ENCODE assay signal across 21 cellular contexts in the genomic region with DNA sequence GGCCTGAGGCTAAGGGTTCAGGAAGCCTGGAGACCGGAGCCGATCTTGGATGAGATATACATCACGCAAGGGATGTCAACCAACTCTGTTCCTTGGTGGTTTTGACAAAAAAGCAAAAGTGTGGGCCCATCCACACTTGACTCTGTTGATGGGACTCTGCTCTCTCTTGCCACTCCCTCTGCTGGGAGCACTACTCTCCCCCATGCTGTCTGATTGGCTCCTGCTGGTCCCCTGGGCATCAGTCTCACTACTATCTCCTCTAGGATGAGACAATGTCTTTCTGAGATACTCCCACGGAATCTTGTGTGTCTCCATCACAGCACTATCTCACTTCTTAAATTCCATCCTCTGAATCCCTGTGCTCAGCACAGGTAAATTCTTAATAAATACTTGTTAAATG.
"Had no signal": no experiment of that assay in that cellular context is flagged by ENCODE, and none has a peak within 500 bp of the region (broad histone marks: within the 10 kb centered on the region; RNA-seq: fewer than 3 reads in every experiment).

No MANE protein-coding gene starts in this region.

- H3K79me2 ChIP-seq: hepatocyte had no signal

- H3K4me1 ChIP-seq: foreskin keratinocyte, thyroid gland had no signal

- DNase-seq: effector CD4-positive, alpha-beta T cell; endodermal cell; erythroblast; foreskin keratinocyte; left colon; left ventricle myocardium superior; mesenchymal stem cell; midbrain; nucleus accumbens; ovary; right cardiac atrium; small intestine; stimulated activated CD4-positive, alpha-beta T cell treated with anti-CD3 and anti-CD28 coated beads, Interleukin-12 subunit alpha, Interleukin-12 subunit beta, amount 100 ng/mL, for 4 hours; stimulated activated naive CD4-positive, alpha-beta T cell treated with Interleukin-2 at 50 U/mL for 16 hours; thyroid gland had no signal

- H3K27me3 Mint-ChIP-seq: natural killer cell treated with Interleukin-12 subunit alpha and Interleukin-12 subunit beta and Interleukin-15 and Interleukin-18, amount 100 ng/mL, for 72 hours; progenitor cell of endocrine pancreas; type B pancreatic cell had no signal

- H3K9me3 ChIP-seq: ovary, thyroid gland had no signal

- H3K27me3 ChIP-seq: foreskin keratinocyte, hepatocyte, neural progenitor cell, ovary, thyroid gland had no signal

- H2AFZ ChIP-seq: hepatocyte, neural progenitor cell had no signal

- H3K27ac ChIP-seq: foreskin keratinocyte, hepatocyte, neural progenitor cell, ovary, thyroid gland had no signal

- H3K27ac Mint-ChIP-seq: endodermal cell; natural killer cell treated with Interleukin-12 subunit alpha and Interleukin-12 subunit beta and Interleukin-15 and Interleukin-18, amount 100 ng/mL, for 72 hours; neural progenitor cell; progenitor cell of endocrine pancreas; type B pancreatic cell had no signal

- H3K4me3 Mint-ChIP-seq: endodermal cell; natural killer cell treated with Interleukin-12 subunit alpha and Interleukin-12 subunit beta and Interleukin-15 and Interleukin-18, amount 100 ng/mL, for 72 hours; neural progenitor cell; type B pancreatic cell had no signal

- H3K9me3 Mint-ChIP-seq: natural killer cell treated with Interleukin-12 subunit alpha and Interleukin-12 subunit beta and Interleukin-15 and Interleukin-18, amount 100 ng/mL, for 72 hours; neural progenitor cell had no signal

- H3K4me3 ChIP-seq: hepatocyte, lung, neural progenitor cell, ovary, thyroid gland had no signal

- ATAC-seq: foreskin keratinocyte; left colon; left ventricle myocardium superior; natural killer cell treated with Interleukin-12 subunit alpha and Interleukin-12 subunit beta and Interleukin-15 and Interleukin-18, amount 100 ng/mL, for 72 hours; right cardiac atrium had no signal

- H3K36me3 Mint-ChIP-seq: natural killer cell treated with Interleukin-12 subunit alpha and Interleukin-12 subunit beta and Interleukin-15 and Interleukin-18, amount 100 ng/mL, for 72 hours; type B pancreatic cell had no signal

- H3K36me3 ChIP-seq: neural progenitor cell, ovary, thyroid gland had no signal

- H3K4me2 ChIP-seq: hepatocyte, neural progenitor cell had no signal
